26 cellular contexts compared by ENCODE assay signal in the genomic region with DNA sequence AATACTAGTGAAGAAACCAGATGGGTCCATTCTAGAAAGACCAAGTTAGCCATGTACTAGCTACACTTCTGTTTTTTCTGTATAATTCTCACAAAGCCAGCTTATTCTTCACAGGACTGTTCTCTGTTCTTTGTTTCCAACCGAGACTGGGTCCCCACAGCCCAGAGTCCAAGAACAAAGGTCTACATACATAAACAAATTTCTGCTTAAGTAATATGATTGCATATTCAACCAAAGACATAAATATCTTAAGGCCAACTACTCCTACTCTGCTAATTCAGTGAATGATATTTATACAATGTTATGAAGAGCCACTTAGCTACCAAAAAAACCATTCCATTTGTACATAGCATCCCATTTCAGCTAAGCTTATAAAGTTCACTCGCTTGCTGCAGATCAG.
DNase-seq lines count a peak whose midpoint lies in the region; ATAC-seq and TF ChIP-seq lines count a peak whose summit lies in the region.
"Had no signal": no experiment of that assay in that cellular context is flagged by ENCODE, and none has a peak within 500 bp of the region (broad histone marks: within the 10 kb centered on the region; RNA-seq: fewer than 3 reads in every experiment).

No MANE protein-coding gene starts in this region.

- no peaks in the 10 kb centered on the region for H3K4me1 ChIP-seq in neuron (ENCODE audit: insufficient read depth, low read length)

- H2AFZ ChIP-seq in neuron (ENCODE audit: low read depth, low read length): peak overlapping the region; percentile 61
- H2AFZ ChIP-seq: GM23248 had no signal

- H3K27me3 ChIP-seq in neuron (ENCODE audit: insufficient read depth, low read length): no peaks in the 10 kb centered on the region
- no peaks in the 10 kb centered on the region for H3K27me3 ChIP-seq in CD4-positive, alpha-beta T cell (ENCODE audit: control insufficient read depth, insufficient read depth, low read length)
- H3K27me3 ChIP-seq: BLaER1 treated with 17β-estradiol and CSF1 and Interleukin-3, amounts not matched to agents 10 nM and 100 nM had no signal

- H3K27ac ChIP-seq in CD4-positive, alpha-beta T cell (ENCODE audit: low read depth, low read length): no peak overlapping the region
- H3K27ac ChIP-seq: 22Rv1; BLaER1 treated with 17β-estradiol and CSF1 and Interleukin-3, amounts not matched to agents 10 nM and 100 nM; GM23248; HL-60 had no signal

- DNase-seq in NCI-H526 (lab: John Stamatoyannopoulos, UW): peak; percentile 5 to 13
- DNase-seq in NCI-H526 treated with DMSO at 0.1 percent for 48 hours (lab: John Stamatoyannopoulos, UW): no peak
- peak; percentile 89 for DNase-seq in foreskin melanocyte
- DNase-seq in NCI-H187 (lab: John Stamatoyannopoulos, UW): no peak
- DNase-seq in CD4-positive, alpha-beta T cell: no peak
- no peak for DNase-seq in COLO668 (lab: John Stamatoyannopoulos, UW; ENCODE audit: unreplicated experiment)
- DNase-seq: ACHN; CD8-positive, alpha-beta T cell; DMS53; GM23248; HCEC 1CT; MM.1S; NCI-H1048; NCI-H1436; NCI-H1930; NCI-H774; NK-92 treated with Interleukin-12 subunit alpha and Interleukin-12 subunit beta, amount 100 ng/mL, for 24 hours; SIG-M5 had no signal

- CTCF ChIA-PET in CD4-positive, alpha-beta T cell (lab: Charles Lee): no interaction called here

- no peaks in the 10 kb centered on the region for H3K4me1 Mint-ChIP-seq in CD4-positive, alpha-beta T cell (ENCODE audit: low read depth)

- no peaks in the 10 kb centered on the region for H3K9me3 ChIP-seq in neuron (ENCODE audit: low read length)
- H3K9me3 ChIP-seq in CD4-positive, alpha-beta T cell (ENCODE audit: control insufficient read depth, low read length): no peaks in the 10 kb centered on the region
- H3K9me3 ChIP-seq: BLaER1 treated with 17β-estradiol and CSF1 and Interleukin-3, amounts not matched to agents 10 nM and 100 nM had no signal

- H3K27me3 Mint-ChIP-seq in CD4-positive, alpha-beta T cell: no peaks in the 10 kb centered on the region

- no peak overlapping the region for H3K4me3 Mint-ChIP-seq in CD4-positive, alpha-beta T cell
- H3K4me3 Mint-ChIP-seq: CD8-positive, alpha-beta T cell had no signal

- intact Hi-C loops in CD4-positive, alpha-beta T cell (cut with DNase I, micrococcal nuclease): no loop called here

- POLR2A ChIA-PET in CD4-positive, alpha-beta T cell (lab: Charles Lee): no interaction called here

- H3K4me3 ChIP-seq in neuron (ENCODE audit: low read length): no peak overlapping the region
- H3K4me3 ChIP-seq: BLaER1 treated with 17β-estradiol and CSF1 and Interleukin-3, amounts not matched to agents 10 nM and 100 nM; GM23248; K562 had no signal

- no peak for ATAC-seq in GM18861 (IDR thresholded peaks at IDR 0.05; ENCODE audit: unreplicated experiment)
- no peak for ATAC-seq in CD4-positive, alpha-beta T cell (ENCODE audit: poor library complexity)
- ATAC-seq: CD8-positive, alpha-beta T cell; HepG2; K562; Panc1 had no signal

- no peak for TF ChIP-seq CTCF in CD4-positive, alpha-beta T cell (IDR thresholded peaks at IDR 0.05)

- no peak overlapping the region for H3K27ac Mint-ChIP-seq in CD4-positive, alpha-beta T cell
- H3K27ac Mint-ChIP-seq: CD8-positive, alpha-beta T cell had no signal

- H3K9me3 Mint-ChIP-seq in CD4-positive, alpha-beta T cell: no peaks in the 10 kb centered on the region
- H3K9me3 Mint-ChIP-seq: CD8-positive, alpha-beta T cell had no signal

- no peaks in the 10 kb centered on the region for H3K36me3 ChIP-seq in neuron (ENCODE audit: insufficient read depth, low read length)
- H3K36me3 ChIP-seq: BLaER1 treated with 17β-estradiol and CSF1 and Interleukin-3, amounts not matched to agents 10 nM and 100 nM had no signal

- H3K36me3 Mint-ChIP-seq in CD4-positive, alpha-beta T cell (ENCODE audit: low read depth): no peaks in the 10 kb centered on the region
- H3K36me3 Mint-ChIP-seq: CD8-positive, alpha-beta T cell had no signal

Comparison
In these comparisons a context has a peak if more than half of its experiments do, and no peak if none do; other contexts are left out.
1. DNase-seq: peak in NCI-H526 (2 of 2) and foreskin melanocyte (single experiment); none in NCI-H526 treated with DMSO at 0.1 percent for 48 hours (single experiment), NCI-H187 (0 of 2), CD4-positive, alpha-beta T cell (0 of 10) and COLO668 (single experiment).